Comparison of ENCODE assay signal across 8 cellular contexts in genomic region chr7:157966490-157966889, GRCh38.
"Had no signal": no experiment of that assay in that cellular context is flagged by ENCODE, and none has a peak within 500 bp of the region (broad histone marks: within the 10 kb centered on the region; RNA-seq: fewer than 3 reads in every experiment).

No MANE protein-coding gene starts in this region.

- H3K36me3 ChIP-seq: HAP-1 had no signal

- H3K9me3 ChIP-seq: HAP-1 had no signal

- H3K27ac ChIP-seq: GM23248, HL-60 had no signal

- ATAC-seq: HCT116 had no signal

- H3K9ac ChIP-seq: GM23248 had no signal

- H3K4me1 ChIP-seq: HAP-1 had no signal

- DNase-seq: GM23248, GOT3, H7, HFFc6, KG1 had no signal

- H3K4me3 ChIP-seq: GM23248, HAP-1 had no signal

- H2AFZ ChIP-seq: GM23248 had no signal
